ENCODE assay signal across 8 cellular contexts in the genomic region with DNA sequence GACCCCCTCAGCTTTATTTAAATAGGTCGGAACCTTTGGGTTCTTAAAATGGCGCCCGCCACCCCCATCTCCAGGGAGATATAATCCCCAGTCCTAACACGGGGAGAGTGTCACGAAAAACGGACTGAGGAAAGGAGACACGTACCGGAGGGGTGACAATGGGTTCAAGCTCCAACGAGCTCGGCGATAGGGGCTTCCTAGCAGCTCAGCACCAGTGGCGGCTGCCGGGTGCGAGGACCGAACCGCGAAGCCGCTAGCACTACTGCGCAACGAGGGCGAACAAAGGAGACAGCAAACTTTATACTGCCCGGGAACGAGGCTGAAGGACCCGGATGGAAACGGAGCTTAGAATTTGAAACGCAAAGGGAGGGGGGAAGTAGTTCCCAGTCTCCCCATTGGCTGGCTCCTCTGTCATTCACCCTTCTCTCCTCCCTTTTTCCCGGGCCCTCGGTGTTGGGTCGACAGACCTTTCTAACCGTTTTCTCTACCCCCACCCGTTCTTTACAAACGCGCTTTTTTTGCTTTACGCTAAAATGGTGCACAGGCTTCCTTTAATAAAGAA. TPM values are rescaled to one million over a fixed set of nuclear protein-coding genes. Genes with fewer than 3 reads are reported as not detected.
DNase-seq lines count a peak whose midpoint lies in the region; ATAC-seq and TF ChIP-seq lines count a peak whose summit lies in the region.

A gene (minus strand): TSS at position 274 of the 562 bp plus-strand sequence. CDS start 1,298 bp downstream, outside the sequence.

- H3K9me3 ChIP-seq in liver (ENCODE audit: control insufficient read depth in 4 of 4, low read length in 3 of 4): no peaks in the 10 kb centered on the region

- no peaks in the 10 kb centered on the region for H3K27me3 ChIP-seq in liver (ENCODE audit: control insufficient read depth in 4 of 4, insufficient read depth in 4 of 4, low read length in 3 of 4)

- no peak for TF ChIP-seq CTCF in liver (IDR thresholded peaks at IDR 0.05; ENCODE audit: low read depth, low read length, missing input control)

- WGBS in liver: 2% methylated on average over 34 of the region's 34 CpGs

- H3K4me3 ChIP-seq in liver (ENCODE audit: low read depth in 1 of 3, low read length in 3 of 3): peak within 1 kb of the TSS; percentile 79 to 94 (median 92)

- peaks cover 2 to 10% (median 6%) of the 10 kb centered on the region in 4 donors for H3K36me3 ChIP-seq in liver (ENCODE audit: control insufficient read depth in 4 of 4, insufficient read depth in 3 of 4, low read depth in 1 of 4, low read length in 3 of 4)

- H3K27ac ChIP-seq in liver (ENCODE audit: low read depth in 1 of 2, low read length in 2 of 2): peak within 1 kb of the TSS; percentile 73 to 90

- peak; percentile 98 for ATAC-seq in GM19372 (IDR thresholded peaks at IDR 0.05; ENCODE audit: low read depth, unreplicated experiment)
- ATAC-seq in HG03558 (IDR thresholded peaks at IDR 0.05; ENCODE audit: extremely low read depth, unreplicated experiment): peak; percentile 72

- H3K9ac ChIP-seq in liver (ENCODE audit: low read depth in 1 of 2, low read length in 2 of 2): peak within 1 kb of the TSS; percentile 91 to 92

- H3K4me1 ChIP-seq in liver (ENCODE audit: control insufficient read depth in 4 of 4, insufficient read depth in 4 of 4, low read length in 3 of 4): no peaks in the 10 kb centered on the region

- peak; percentile 16 to 90 (median 83) for DNase-seq in C1 segment of cervical spinal cord (lab: John Stamatoyannopoulos, UW)
- DNase-seq in NCI-H748 treated with DMSO at 0.1 percent for 48 hours (lab: John Stamatoyannopoulos, UW): peak; percentile 89
- DNase-seq in activated CD4-positive, alpha-beta T cell treated with anti-CD3 and anti-CD28 coated beads, Interleukin-2, amount 50 U/mL, for 24 hours (ENCODE audit: low read depth in 1 of 2, low spot score in 1 of 2): peak; percentile 74 to 86
- peak; percentile 93 to 94 for DNase-seq in dermis microvascular lymphatic vessel endothelial cell (ENCODE audit: low read depth in 2 of 2)
- peak; percentile 91 for DNase-seq in stimulated activated CD4-positive, alpha-beta T cell treated with anti-CD3 and anti-CD28 coated beads, Interleukin-4, amount 100 ng/mL, for 24 hours

- no peak for TF ChIP-seq RAD21 in liver (IDR thresholded peaks at IDR 0.05)

TF ChIP-seq in liver, 16 proteins besides CTCF, POLR2A, EP300 and RAD21:
- TF ChIP-seq, protein P1, sequence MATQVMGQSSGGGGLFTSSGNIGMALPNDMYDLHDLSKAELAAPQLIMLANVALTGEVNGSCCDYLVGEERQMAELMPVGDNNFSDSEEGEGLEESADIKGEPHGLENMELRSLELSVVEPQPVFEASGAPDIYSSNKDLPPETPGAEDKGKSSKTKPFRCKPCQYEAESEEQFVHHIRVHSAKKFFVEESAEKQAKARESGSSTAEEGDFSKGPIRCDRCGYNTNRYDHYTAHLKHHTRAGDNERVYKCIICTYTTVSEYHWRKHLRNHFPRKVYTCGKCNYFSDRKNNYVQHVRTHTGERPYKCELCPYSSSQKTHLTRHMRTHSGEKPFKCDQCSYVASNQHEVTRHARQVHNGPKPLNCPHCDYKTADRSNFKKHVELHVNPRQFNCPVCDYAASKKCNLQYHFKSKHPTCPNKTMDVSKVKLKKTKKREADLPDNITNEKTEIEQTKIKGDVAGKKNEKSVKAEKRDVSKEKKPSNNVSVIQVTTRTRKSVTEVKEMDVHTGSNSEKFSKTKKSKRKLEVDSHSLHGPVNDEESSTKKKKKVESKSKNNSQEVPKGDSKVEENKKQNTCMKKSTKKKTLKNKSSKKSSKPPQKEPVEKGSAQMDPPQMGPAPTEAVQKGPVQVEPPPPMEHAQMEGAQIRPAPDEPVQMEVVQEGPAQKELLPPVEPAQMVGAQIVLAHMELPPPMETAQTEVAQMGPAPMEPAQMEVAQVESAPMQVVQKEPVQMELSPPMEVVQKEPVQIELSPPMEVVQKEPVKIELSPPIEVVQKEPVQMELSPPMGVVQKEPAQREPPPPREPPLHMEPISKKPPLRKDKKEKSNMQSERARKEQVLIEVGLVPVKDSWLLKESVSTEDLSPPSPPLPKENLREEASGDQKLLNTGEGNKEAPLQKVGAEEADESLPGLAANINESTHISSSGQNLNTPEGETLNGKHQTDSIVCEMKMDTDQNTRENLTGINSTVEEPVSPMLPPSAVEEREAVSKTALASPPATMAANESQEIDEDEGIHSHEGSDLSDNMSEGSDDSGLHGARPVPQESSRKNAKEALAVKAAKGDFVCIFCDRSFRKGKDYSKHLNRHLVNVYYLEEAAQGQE (IDR thresholded peaks at IDR 0.05): peak; percentile 93
- TF ChIP-seq GABPA (IDR thresholded peaks at IDR 0.05 in 1 of 2, conservative IDR thresholded peaks at IDR 0.05 in 1 of 2) (peak in 1 of 2 donors; percentile 53), SP1 (IDR thresholded peaks at IDR 0.05) (peak; percentile 80), EGR1 (IDR thresholded peaks at IDR 0.05; ENCODE audit: low read depth in 2 of 2) (no peak), TAF1 (conservative IDR thresholded peaks at IDR 0.05) (peak; percentile 97), YY1 (IDR thresholded peaks at IDR 0.05) (peak; percentile 96)

RNA-seq across cellular contexts. Expression of the gene that starts here (rescaled TPM):
- 140 and 159 TPM in 2 replicates for total RNA-seq in dermis microvascular lymphatic vessel endothelial cell
- total RNA-seq in liver: 10 to 100 TPM; 91.8 to 93.6 TPM
- polyA plus RNA-seq in liver: 10 to 100 TPM; 29.3 to 34.6 TPM

Comparison
In these comparisons a context has a peak if more than half of its experiments do, and no peak if none do; other contexts are left out.
1. Peak in every context shown above with its lines: DNase-seq, ATAC-seq, H3K4me3 ChIP-seq and H3K27ac ChIP-seq.